17 cellular contexts compared by ENCODE assay signal in the genomic region with DNA sequence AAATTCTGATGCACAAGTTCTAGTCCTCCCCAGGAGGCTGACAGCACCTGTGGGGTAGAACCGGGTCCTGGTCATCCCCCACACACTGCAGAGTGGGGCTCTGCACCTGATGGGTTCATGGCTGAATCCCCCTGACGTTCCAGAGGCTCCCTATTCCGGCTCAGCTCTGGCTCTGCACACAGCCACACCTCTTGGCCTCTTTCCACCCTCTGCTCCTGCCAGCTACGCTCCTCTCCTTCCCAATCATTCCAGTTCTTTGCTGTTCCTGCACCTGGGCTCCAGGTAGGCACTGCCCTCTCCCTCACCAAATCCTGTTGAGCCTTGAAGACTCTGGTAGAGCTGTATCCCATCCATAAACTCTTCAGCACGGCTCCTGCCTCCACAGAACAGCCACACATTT.
DNase-seq lines count a peak whose midpoint lies in the region; ATAC-seq and TF ChIP-seq lines count a peak whose summit lies in the region.
"Had no signal": no experiment of that assay in that cellular context is flagged by ENCODE, and none has a peak within 500 bp of the region (broad histone marks: within the 10 kb centered on the region; RNA-seq: fewer than 3 reads in every experiment).

No MANE protein-coding gene starts in this region.

- no peak overlapping the region for H3K4me3 Mint-ChIP-seq in activated naive CD8-positive, alpha-beta T cell treated with anti-CD3 and anti-CD28 coated beads, Interleukin-2, amount 50 U/mL, for 24 hours
- H3K4me3 Mint-ChIP-seq in activated naive CD8-positive, alpha-beta T cell treated with anti-CD3 and anti-CD28 coated beads for 36 hours: no peak overlapping the region
- H3K4me3 Mint-ChIP-seq in mesothelial cell of epicardium: no peak overlapping the region
- H3K4me3 Mint-ChIP-seq in T-helper 17 cell: no peak overlapping the region
- H3K4me3 Mint-ChIP-seq: CD14-positive monocyte; CD4-positive, alpha-beta memory T cell had no signal

- peak overlapping the region; percentile 14 for H3K27ac Mint-ChIP-seq in activated naive CD8-positive, alpha-beta T cell treated with anti-CD3 and anti-CD28 coated beads, Interleukin-2, amount 50 U/mL, for 24 hours
- no peak overlapping the region for H3K27ac Mint-ChIP-seq in activated naive CD8-positive, alpha-beta T cell treated with anti-CD3 and anti-CD28 coated beads for 36 hours
- H3K27ac Mint-ChIP-seq in mesothelial cell of epicardium (peak overlapping the region; percentile 8), T-helper 17 cell (no peak overlapping the region)

- no peak for ATAC-seq in activated naive CD8-positive, alpha-beta T cell treated with anti-CD3 and anti-CD28 coated beads, Interleukin-2, amount 50 U/mL, for 24 hours
- ATAC-seq in esophagus mucosa: peak; percentile 46
- ATAC-seq in GM18511 (IDR thresholded peaks at IDR 0.05; ENCODE audit: unreplicated experiment): no peak
- ATAC-seq in GM18867 (IDR thresholded peaks at IDR 0.05; ENCODE audit: unreplicated experiment): no peak
- no peak for ATAC-seq in T-helper 17 cell
- ATAC-seq: HepG2 had no signal

- peak overlapping the region; percentile 77 to 86 for H3K27ac ChIP-seq in right atrium auricular region
- H3K27ac ChIP-seq: BLaER1 had no signal

- no peaks in the 10 kb centered on the region for H3K4me1 Mint-ChIP-seq in activated naive CD8-positive, alpha-beta T cell treated with anti-CD3 and anti-CD28 coated beads, Interleukin-2, amount 50 U/mL, for 24 hours
- no peaks in the 10 kb centered on the region for H3K4me1 Mint-ChIP-seq in activated naive CD8-positive, alpha-beta T cell treated with anti-CD3 and anti-CD28 coated beads for 36 hours
- H3K4me1 Mint-ChIP-seq in mesothelial cell of epicardium: peaks cover 58% of the 10 kb centered on the region
- H3K4me1 Mint-ChIP-seq in T-helper 17 cell: peaks cover 2% of the 10 kb centered on the region

- H3K27me3 ChIP-seq in right atrium auricular region: no peaks in the 10 kb centered on the region
- H3K27me3 ChIP-seq: BLaER1 had no signal

- DNase-seq in activated naive CD8-positive, alpha-beta T cell treated with anti-CD3 and anti-CD28 coated beads, Interleukin-2, amount 50 U/mL, for 24 hours: no peak
- no peak for DNase-seq in activated naive CD8-positive, alpha-beta T cell treated with anti-CD3 and anti-CD28 coated beads for 36 hours
- no peak for DNase-seq in right atrium auricular region (ENCODE audit: low spot score)
- no peak for DNase-seq in mesothelial cell of epicardium (ENCODE audit: low spot score in 2 of 2, unreplicated experiment in 2 of 2)
- DNase-seq in T-helper 17 cell: no peak
- DNase-seq: 8988T; CD4-positive, alpha-beta memory T cell; DMS153; DMS79; GDM1 had no signal

- TF ChIP-seq CTCF in right atrium auricular region (IDR thresholded peaks at IDR 0.05): no peak
- no peak for TF ChIP-seq CTCF in mesothelial cell of epicardium (IDR thresholded peaks at IDR 0.05; ENCODE audit: unreplicated experiment)

- H3K9me3 ChIP-seq in right atrium auricular region: no peaks in the 10 kb centered on the region
- H3K9me3 ChIP-seq in T-helper 17 cell (ENCODE audit: control insufficient read depth, low read length, poor library complexity, severe bottlenecking): no peaks in the 10 kb centered on the region
- H3K9me3 ChIP-seq: BLaER1, HAP-1 had no signal

- H3K9me3 Mint-ChIP-seq in activated naive CD8-positive, alpha-beta T cell treated with anti-CD3 and anti-CD28 coated beads, Interleukin-2, amount 50 U/mL, for 24 hours: no peaks in the 10 kb centered on the region
- H3K9me3 Mint-ChIP-seq in activated naive CD8-positive, alpha-beta T cell treated with anti-CD3 and anti-CD28 coated beads for 36 hours: no peaks in the 10 kb centered on the region
- no peaks in the 10 kb centered on the region for H3K9me3 Mint-ChIP-seq in mesothelial cell of epicardium
- H3K9me3 Mint-ChIP-seq: CD14-positive monocyte; CD4-positive, alpha-beta memory T cell had no signal

- H3K36me3 Mint-ChIP-seq in activated naive CD8-positive, alpha-beta T cell treated with anti-CD3 and anti-CD28 coated beads, Interleukin-2, amount 50 U/mL, for 24 hours (ENCODE audit: low read depth): peaks cover 9% of the 10 kb centered on the region
- H3K36me3 Mint-ChIP-seq in activated naive CD8-positive, alpha-beta T cell treated with anti-CD3 and anti-CD28 coated beads for 36 hours: peaks cover 4% of the 10 kb centered on the region
- H3K36me3 Mint-ChIP-seq in mesothelial cell of epicardium (peaks cover 24% of the 10 kb centered on the region), T-helper 17 cell (ENCODE audit: low read depth) (peaks cover 14% of the 10 kb centered on the region)

- no peak overlapping the region for H3K4me3 ChIP-seq in right atrium auricular region
- H3K4me3 ChIP-seq: BLaER1, HAP-1 had no signal

- H3K4me1 ChIP-seq in right atrium auricular region: peaks cover 3 to 49% of the 10 kb centered on the region in 2 donors

- no peaks in the 10 kb centered on the region for H3K27me3 Mint-ChIP-seq in activated naive CD8-positive, alpha-beta T cell treated with anti-CD3 and anti-CD28 coated beads, Interleukin-2, amount 50 U/mL, for 24 hours
- H3K27me3 Mint-ChIP-seq in activated naive CD8-positive, alpha-beta T cell treated with anti-CD3 and anti-CD28 coated beads for 36 hours: no peaks in the 10 kb centered on the region
- H3K27me3 Mint-ChIP-seq in mesothelial cell of epicardium (ENCODE audit: low read depth) (no peaks in the 10 kb centered on the region), T-helper 17 cell (no peaks in the 10 kb centered on the region)
- H3K27me3 Mint-ChIP-seq: CD4-positive, alpha-beta memory T cell had no signal

- no peaks in the 10 kb centered on the region for H3K36me3 ChIP-seq in right atrium auricular region
- H3K36me3 ChIP-seq: HAP-1 had no signal

Comparison
In these comparisons a context has a peak if more than half of its experiments do, and no peak if none do; other contexts are left out.
1. H3K27ac Mint-ChIP-seq: peak in activated naive CD8-positive, alpha-beta T cell treated with anti-CD3 and anti-CD28 coated beads, Interleukin-2, amount 50 U/mL, for 24 hours (single experiment) and mesothelial cell of epicardium (single experiment); none in activated naive CD8-positive, alpha-beta T cell treated with anti-CD3 and anti-CD28 coated beads for 36 hours (single experiment) and T-helper 17 cell (single experiment).